Comparison of ENCODE assay signal across 17 cellular contexts in the genomic region with DNA sequence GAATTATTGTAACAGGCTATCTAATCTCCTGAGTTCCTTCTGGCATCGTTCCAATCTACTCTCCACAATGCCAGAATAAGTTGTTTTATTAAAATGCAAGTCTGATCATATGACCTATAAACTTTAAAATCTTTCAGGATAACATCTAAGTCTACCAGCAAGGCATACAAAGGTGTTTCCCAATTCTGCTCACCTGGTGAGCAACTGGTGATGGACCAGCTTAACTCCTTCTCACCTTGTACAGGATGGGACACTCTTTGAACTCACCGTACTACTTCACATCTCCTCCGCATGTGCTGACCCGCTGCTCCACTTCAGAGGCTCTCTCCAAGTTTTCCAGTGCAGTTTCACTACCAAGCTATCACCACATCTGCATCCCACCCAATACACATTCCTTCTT. TPM values are rescaled to one million over a fixed set of nuclear protein-coding genes. Genes with fewer than 3 reads are reported as not detected.
DNase-seq lines count a peak whose midpoint lies in the region; ATAC-seq and TF ChIP-seq lines count a peak whose summit lies in the region.
"Had no signal": no experiment of that assay in that cellular context is flagged by ENCODE, and none has a peak within 500 bp of the region (broad histone marks: within the 10 kb centered on the region; RNA-seq: fewer than 3 reads in every experiment).

No MANE protein-coding gene starts in this region.

- no peak overlapping the region for H2AFZ ChIP-seq in MM.1S (ENCODE audit: low read length)
- H2AFZ ChIP-seq: PC-9 had no signal

- H3F3A ChIP-seq in MM.1S (ENCODE audit: insufficient read depth, low read length): no peaks in the 10 kb centered on the region

- H3K36me3 ChIP-seq in MM.1S (replicated peaks; ENCODE audit: insufficient read depth, low read length): peaks cover 46% of the 10 kb centered on the region

- H3K27me3 ChIP-seq in HL-60 (ENCODE audit: insufficient read depth, poor library complexity, severe bottlenecking): no peaks in the 10 kb centered on the region
- H3K27me3 ChIP-seq in MM.1S (replicated peaks; ENCODE audit: insufficient read depth, low read length): no peaks in the 10 kb centered on the region
- H3K27me3 ChIP-seq: cardiac muscle cell, SJSA1, upper lobe of right lung had no signal

- ATAC-seq in natural killer cell (no peak), HG03439 (IDR thresholded peaks at IDR 0.05; ENCODE audit: unreplicated experiment) (no peak)

- H3K4me1 ChIP-seq in MM.1S (ENCODE audit: low read length): peaks cover 6% of the 10 kb centered on the region; the same call in 1 of the 2 replicates

- H3K4me3 ChIP-seq in HL-60 (replicated peaks; ENCODE audit: insufficient read depth, low read length): no peak overlapping the region
- H3K4me3 ChIP-seq in MM.1S (ENCODE audit: low read length): no peak overlapping the region
- H3K4me3 ChIP-seq: cardiac muscle cell, lung, PC-9, SJSA1, upper lobe of right lung had no signal

- H3K4me3 Mint-ChIP-seq in T-helper 2 cell treated with Interferon-gamma antibody and Interleukin-4, amounts not matched to agents 5 μg/mL and 100 μg/mL, for 36 hours: peak overlapping the region; percentile 65
- no peak overlapping the region for H3K4me3 Mint-ChIP-seq in activated naive CD8-positive, alpha-beta T cell treated with anti-CD3 and anti-CD28 coated beads for 36 hours
- peak overlapping the region; percentile 55 for H3K4me3 Mint-ChIP-seq in natural killer cell

- H3K27me3 Mint-ChIP-seq in T-helper 2 cell treated with Interferon-gamma antibody and Interleukin-4, amounts not matched to agents 5 μg/mL and 100 μg/mL, for 36 hours (ENCODE audit: low read depth): no peaks in the 10 kb centered on the region
- H3K27me3 Mint-ChIP-seq in activated naive CD8-positive, alpha-beta T cell treated with anti-CD3 and anti-CD28 coated beads for 36 hours: no peaks in the 10 kb centered on the region
- no peaks in the 10 kb centered on the region for H3K27me3 Mint-ChIP-seq in natural killer cell (ENCODE audit: low read depth in 2 of 2)

- TF ChIP-seq CTCF in HL-60 (IDR thresholded peaks at IDR 0.05; ENCODE audit: insufficient read depth, low read length): no peak
- TF ChIP-seq CTCF in natural killer cell (IDR thresholded peaks at IDR 0.05): no peak
- TF ChIP-seq CTCF in MM.1S (IDR thresholded peaks at IDR 0.05; ENCODE audit: low read length): no peak

- H3K9me3 Mint-ChIP-seq in T-helper 2 cell treated with Interferon-gamma antibody and Interleukin-4, amounts not matched to agents 5 μg/mL and 100 μg/mL, for 36 hours: no peaks in the 10 kb centered on the region
- H3K9me3 Mint-ChIP-seq in activated naive CD8-positive, alpha-beta T cell treated with anti-CD3 and anti-CD28 coated beads for 36 hours: no peaks in the 10 kb centered on the region
- H3K9me3 Mint-ChIP-seq in natural killer cell: no peaks in the 10 kb centered on the region

- peaks cover 94% of the 10 kb centered on the region for H3K79me2 ChIP-seq in MM.1S (ENCODE audit: low read length)

- H3K36me3 Mint-ChIP-seq in T-helper 2 cell treated with Interferon-gamma antibody and Interleukin-4, amounts not matched to agents 5 μg/mL and 100 μg/mL, for 36 hours (ENCODE audit: low read depth): peaks cover 83% of the 10 kb centered on the region
- peaks cover 57% of the 10 kb centered on the region for H3K36me3 Mint-ChIP-seq in activated naive CD8-positive, alpha-beta T cell treated with anti-CD3 and anti-CD28 coated beads for 36 hours
- H3K36me3 Mint-ChIP-seq in natural killer cell: peaks cover 22% of the 10 kb centered on the region

- H3K9me3 ChIP-seq in MM.1S (replicated peaks; ENCODE audit: insufficient read depth, low read length): no peaks in the 10 kb centered on the region
- H3K9me3 ChIP-seq: SJSA1, upper lobe of right lung had no signal

- H3K27ac ChIP-seq in HL-60 (replicated peaks) (peak overlapping the region; percentile 26), MM.1S (ENCODE audit: low read length) (no peak overlapping the region)
- H3K27ac ChIP-seq: cardiac muscle cell, KMS-11, PC-9, SJSA1, upper lobe of right lung had no signal

- H3K9ac ChIP-seq in MM.1S (ENCODE audit: low read length): no peak overlapping the region
- H3K9ac ChIP-seq: KMS-11 had no signal

- H3K9me2 ChIP-seq in MM.1S (replicated peaks; ENCODE audit: insufficient read depth, low read length): no peaks in the 10 kb centered on the region

- H3K4me2 ChIP-seq in MM.1S (ENCODE audit: low read depth, low read length): no peak overlapping the region
- H3K4me2 ChIP-seq: KMS-11, PC-9 had no signal

- DNase-seq in T-helper 2 cell treated with Interferon-gamma antibody and Interleukin-4, amounts not matched to agents 5 μg/mL and 100 μg/mL, for 36 hours (ENCODE audit: low spot score): no peak
- DNase-seq in T-helper 2 cell: no peak
- DNase-seq in HL-60 (ENCODE audit: low read depth in 1 of 2, low spot score in 1 of 2): no peak
- DNase-seq in activated naive CD8-positive, alpha-beta T cell treated with anti-CD3 and anti-CD28 coated beads for 36 hours: no peak
- DNase-seq in natural killer cell: no peak
- no peak for DNase-seq in head of caudate nucleus
- DNase-seq in MM.1S: no peak
- DNase-seq: effector CD4-positive, alpha-beta T cell; islet precursor cell; NCI-H774; PC-9; upper lobe of right lung had no signal

- intact Hi-C loops in natural killer cell (cut with micrococcal nuclease) (no loop called here), head of caudate nucleus (cut with DNase I) (no loop called here)

- peak overlapping the region; percentile 86 for H3K27ac Mint-ChIP-seq in T-helper 2 cell treated with Interferon-gamma antibody and Interleukin-4, amounts not matched to agents 5 μg/mL and 100 μg/mL, for 36 hours
- peak overlapping the region; percentile 55 for H3K27ac Mint-ChIP-seq in activated naive CD8-positive, alpha-beta T cell treated with anti-CD3 and anti-CD28 coated beads for 36 hours
- peak overlapping the region; percentile 75 to 83 for H3K27ac Mint-ChIP-seq in natural killer cell

- H4K20me1 ChIP-seq in MM.1S (ENCODE audit: insufficient read depth, low read length): peaks cover 18% of the 10 kb centered on the region

- H3K4me1 Mint-ChIP-seq in T-helper 2 cell treated with Interferon-gamma antibody and Interleukin-4, amounts not matched to agents 5 μg/mL and 100 μg/mL, for 36 hours (ENCODE audit: low read depth): peaks cover 65% of the 10 kb centered on the region
- H3K4me1 Mint-ChIP-seq in activated naive CD8-positive, alpha-beta T cell treated with anti-CD3 and anti-CD28 coated beads for 36 hours: peaks cover 67% of the 10 kb centered on the region
- H3K4me1 Mint-ChIP-seq in natural killer cell: peaks cover 68 to 75% of the 10 kb centered on the region in 2 donors

RNA-seq across cellular contexts. Expression of gene CD164, which starts 7.8 kb away (rescaled TPM):
- total RNA-seq in activated naive CD8-positive, alpha-beta T cell treated with anti-CD3 and anti-CD28 coated beads for 36 hours: 100 to 1,000 TPM; 171 to 180 TPM
- total RNA-seq in natural killer cell: 100 to 1,000 TPM; 352 to 457 (median 427) TPM
